Comparison of ENCODE assay signal across 11 cellular contexts in genomic region chr19:40423938-40424337, GRCh38. TPM values are rescaled to one million over a fixed set of nuclear protein-coding genes. Genes with fewer than 3 reads are reported as not detected.
DNase-seq lines count a peak whose midpoint lies in the region; ATAC-seq, FAIRE-seq and TF ChIP-seq lines count a peak whose summit lies in the region.
"Had no signal": no experiment of that assay in that cellular context is flagged by ENCODE, and none has a peak within 500 bp of the region (broad histone marks: within the 10 kb centered on the region; RNA-seq: fewer than 3 reads in every experiment).

No MANE protein-coding gene starts in this region.

- BruUV-seq in PC-3 (replicated peaks; lab: Mats Ljungman, UMichigan): no TSS peak

- H3K27me3 Mint-ChIP-seq in CD4-positive, CD25-positive, alpha-beta regulatory T cell: peaks cover 24% of the 10 kb centered on the region

- H3K4me2 ChIP-seq in PC-3 (ENCODE audit: low read length) (peak overlapping the region; percentile 94), trophoblast cell (ENCODE audit: low read length) (no peak overlapping the region)

- no peaks in the 10 kb centered on the region for H3K36me3 Mint-ChIP-seq in CD4-positive, CD25-positive, alpha-beta regulatory T cell
- H3K36me3 Mint-ChIP-seq: WTC11 had no signal

- DNase-seq in CD4-positive, CD25-positive, alpha-beta regulatory T cell: no peak
- DNase-seq in PC-3 (no peak), trophoblast cell (no peak), NCI-H146 (lab: John Stamatoyannopoulos, UW) (no peak), NCI-H1105 treated with DMSO at 0.1 percent for 48 hours (lab: John Stamatoyannopoulos, UW) (no peak), GM19239 (ENCODE audit: insufficient read length, low spot score) (no peak), GM19238 (ENCODE audit: insufficient read length, low spot score) (no peak)
- DNase-seq: NCI-H524 had no signal

- no peak overlapping the region for H2BK12ac ChIP-seq in trophoblast cell (ENCODE audit: low read length)

- H3K4me3 ChIP-seq in CD4-positive, CD25-positive, alpha-beta regulatory T cell (ENCODE audit: low read depth, low read length): no peak overlapping the region
- H3K4me3 ChIP-seq in PC-3 (ENCODE audit: low read length): peak overlapping the region; percentile 97; the same call in 1 of the 2 replicates
- peak overlapping the region; percentile 91 for H3K4me3 ChIP-seq in endocrine pancreas (ENCODE audit: control insufficient read depth, insufficient read depth, low read length)
- no peak overlapping the region for H3K4me3 ChIP-seq in trophoblast cell (ENCODE audit: low read depth, low read length)

- no peaks in the 10 kb centered on the region for H3K9me2 ChIP-seq in PC-3 (replicated peaks; ENCODE audit: low read length)

- H4K8ac ChIP-seq in trophoblast cell (ENCODE audit: low read depth, low read length): no peak overlapping the region

- H3K36me3 ChIP-seq in CD4-positive, CD25-positive, alpha-beta regulatory T cell (ENCODE audit: control insufficient read depth, insufficient read depth, low read length): peaks cover 6% of the 10 kb centered on the region
- H3K36me3 ChIP-seq in PC-3 (ENCODE audit: low read depth, low read length) (peaks cover 8% of the 10 kb centered on the region; the same call in 1 of the 2 replicates), endocrine pancreas (ENCODE audit: control insufficient read depth, insufficient read depth, low read length) (no peaks in the 10 kb centered on the region), trophoblast cell (ENCODE audit: control insufficient read depth in 1 of 2, insufficient read depth in 2 of 2, low read length in 2 of 2) (peaks cover 10% of the 10 kb centered on the region in 2 experiments)

- peak overlapping the region in 2 of 3 donors; percentile 97 to 99 for H3K27ac Mint-ChIP-seq in CD4-positive, CD25-positive, alpha-beta regulatory T cell

- H4K91ac ChIP-seq in trophoblast cell (ENCODE audit: low read depth, low read length): no peak overlapping the region

- H3K27ac ChIP-seq in CD4-positive, CD25-positive, alpha-beta regulatory T cell (ENCODE audit: insufficient read depth, low read length, poor library complexity, severe bottlenecking): peak overlapping the region; percentile 96
- H3K27ac ChIP-seq in PC-3 (ENCODE audit: low read length) (no peak overlapping the region), trophoblast cell (ENCODE audit: low read depth, low read length) (no peak overlapping the region)

- no peak overlapping the region; the same call in 1 of the 2 replicates for H3K9ac ChIP-seq in PC-3 (ENCODE audit: low read length)
- H3K9ac ChIP-seq in endocrine pancreas (ENCODE audit: control insufficient read depth, insufficient read depth, low read length): peak overlapping the region; percentile 32
- no peak overlapping the region for H3K9ac ChIP-seq in trophoblast cell (ENCODE audit: low read length)

- peaks cover 19% of the 10 kb centered on the region for H3K79me1 ChIP-seq in trophoblast cell (ENCODE audit: low read length)

- H3K79me2 ChIP-seq in PC-3 (ENCODE audit: low read length) (peaks cover 33% of the 10 kb centered on the region), trophoblast cell (ENCODE audit: control insufficient read depth, insufficient read depth, low read length, poor library complexity) (peaks cover 15% of the 10 kb centered on the region)

- H3K4me1 Mint-ChIP-seq in CD4-positive, CD25-positive, alpha-beta regulatory T cell: peaks cover 0 to 38% (median 23%) of the 10 kb centered on the region in 4 donors

- no peak overlapping the region for H2AFZ ChIP-seq in PC-3 (ENCODE audit: low read length)
- no peak overlapping the region for H2AFZ ChIP-seq in trophoblast cell (ENCODE audit: insufficient read depth, low read length, poor library complexity)

- H4K12ac ChIP-seq in trophoblast cell (ENCODE audit: low read depth, low read length): no peak overlapping the region

- H2BK5ac ChIP-seq in trophoblast cell (ENCODE audit: low read depth, low read length, poor library complexity): no peak overlapping the region

- no peak overlapping the region for H3K18ac ChIP-seq in trophoblast cell (ENCODE audit: low read length)

- no peak for ATAC-seq in CD4-positive, CD25-positive, alpha-beta regulatory T cell (ENCODE audit: low read depth in 2 of 2)
- no peak for ATAC-seq in PC-3
- ATAC-seq: WTC11 had no signal

- CTCF ChIA-PET in PC-3 (lab: Charles Lee): no interaction called here

- WGBS in trophoblast cell (ENCODE audit: extremely low coverage, insufficient coverage, insufficient read length): no CpG with 5 or more reads among the region's 6 CpGs

- peak overlapping the region; percentile 59 for H3K4ac ChIP-seq in trophoblast cell (ENCODE audit: low read depth, low read length)

- POLR2A ChIA-PET in PC-3 (lab: Charles Lee; ENCODE audit: unreplicated experiment): no interaction called here

- H2AK5ac ChIP-seq in trophoblast cell (ENCODE audit: low read length): no peak overlapping the region

- no peak overlapping the region for H2BK120ac ChIP-seq in trophoblast cell (ENCODE audit: insufficient read depth, low read length, poor library complexity)

- no peaks in the 10 kb centered on the region for H4K20me1 ChIP-seq in PC-3 (ENCODE audit: low read length)

- intact Hi-C loops in PC-3 (cut with micrococcal nuclease): loop anchor here (5.0 kb wide), 1 partner anchor 77 kb away; the partner anchor contains the start of genes C19orf47 and PLD3

- no peaks in the 10 kb centered on the region for H3K27me3 ChIP-seq in CD4-positive, CD25-positive, alpha-beta regulatory T cell (ENCODE audit: control insufficient read depth, insufficient read depth, low read length)
- H3K27me3 ChIP-seq in PC-3 (ENCODE audit: low read length): no peaks in the 10 kb centered on the region
- H3K27me3 ChIP-seq in endocrine pancreas (ENCODE audit: control insufficient read depth, insufficient read depth, low read length): no peaks in the 10 kb centered on the region
- no peaks in the 10 kb centered on the region for H3K27me3 ChIP-seq in trophoblast cell (ENCODE audit: insufficient read depth, low read length)

- no peak for TF ChIP-seq CTCF in PC-3 (conservative IDR thresholded peaks at IDR 0.05; ENCODE audit: low read depth, low read length)

- FAIRE-seq in GM19239 (lab: Jason Lieb, UNC): no peak
- FAIRE-seq: G401.6 had no signal

- H3K4me1 ChIP-seq in CD4-positive, CD25-positive, alpha-beta regulatory T cell (ENCODE audit: control insufficient read depth, insufficient read depth, low read length, poor library complexity, severe bottlenecking): peaks cover 42% of the 10 kb centered on the region
- H3K4me1 ChIP-seq in PC-3 (ENCODE audit: insufficient read depth, low read length) (peaks cover 12% of the 10 kb centered on the region), endocrine pancreas (ENCODE audit: control insufficient read depth, insufficient read depth, low read length) (no peaks in the 10 kb centered on the region), trophoblast cell (ENCODE audit: control insufficient read depth in 1 of 2, insufficient read depth in 2 of 2, low read length in 2 of 2) (peaks cover 5 to 10% of the 10 kb centered on the region in 2 experiments)

- H3K4me3 Mint-ChIP-seq in CD4-positive, CD25-positive, alpha-beta regulatory T cell: peak overlapping the region; percentile 44 to 95 (median 74)

- no peak overlapping the region for H3K14ac ChIP-seq in trophoblast cell (ENCODE audit: low read length)

- no peaks in the 10 kb centered on the region for H3K9me3 ChIP-seq in CD4-positive, CD25-positive, alpha-beta regulatory T cell (ENCODE audit: control insufficient read depth in 2 of 2, low read length in 2 of 2)
- no peaks in the 10 kb centered on the region for H3K9me3 ChIP-seq in PC-3 (ENCODE audit: low read length)
- no peaks in the 10 kb centered on the region for H3K9me3 ChIP-seq in endocrine pancreas (ENCODE audit: control insufficient read depth, low read length)
- no peaks in the 10 kb centered on the region for H3K9me3 ChIP-seq in trophoblast cell (ENCODE audit: insufficient read depth, low read depth, low read length)

- H3K23ac ChIP-seq in trophoblast cell (ENCODE audit: low read length): no peak overlapping the region

- no peaks in the 10 kb centered on the region for H3F3A ChIP-seq in PC-3 (ENCODE audit: low read length, unreplicated experiment)

- peaks cover 0 to 2% (median 0%) of the 10 kb centered on the region in 7 donors for H3K9me3 Mint-ChIP-seq in CD4-positive, CD25-positive, alpha-beta regulatory T cell
- H3K9me3 Mint-ChIP-seq: WTC11 had no signal

RNA-seq across cellular contexts. Expression of gene SERTAD1, which starts 1.9 kb away (rescaled TPM):
- total RNA-seq in CD4-positive, CD25-positive, alpha-beta regulatory T cell: 17.0 TPM
- polyA plus RNA-seq in CD4-positive, CD25-positive, alpha-beta regulatory T cell: 1 to 10 TPM; 5.5 to 8.5 (median 5.9) TPM
- 16.1 and 16.8 TPM in 2 replicates for total RNA-seq in PC-3 (2014; rRNA removed)
- 9.6 and 10.1 TPM in 2 replicates for polyA plus RNA-seq in trophoblast cell (2013)

RNA-seq across cellular contexts. Expression of gene PRX, which starts 10.8 kb away (rescaled TPM):
- 1.3 TPM for total RNA-seq in CD4-positive, CD25-positive, alpha-beta regulatory T cell
- under 1 TPM in 3 of 4 donors, not detected in 1; 0.08 to 0.55 (median 0.22) TPM for polyA plus RNA-seq in CD4-positive, CD25-positive, alpha-beta regulatory T cell
- 2.2 and 2.7 TPM in 2 replicates for total RNA-seq in PC-3 (2014; rRNA removed)
- polyA plus RNA-seq in trophoblast cell (2013): 1.9 and 2.0 TPM in 2 replicates

RNA-seq across cellular contexts. Expression of gene SERTAD3, which starts 20.2 kb away (rescaled TPM):
- total RNA-seq in CD4-positive, CD25-positive, alpha-beta regulatory T cell: 19.5 TPM
- polyA plus RNA-seq in CD4-positive, CD25-positive, alpha-beta regulatory T cell: 1 to 10 TPM; 3.1 to 7.6 (median 6.3) TPM
- total RNA-seq in PC-3 (2014; rRNA removed): 7.9 and 12.9 TPM in 2 replicates
- polyA plus RNA-seq in trophoblast cell (2013): 30.6 and 31.9 TPM in 2 replicates

RNA-seq across cellular contexts. Expression of gene HIPK4, which starts 34.0 kb away (rescaled TPM):
- total RNA-seq in CD4-positive, CD25-positive, alpha-beta regulatory T cell: not detected
- polyA plus RNA-seq in CD4-positive, CD25-positive, alpha-beta regulatory T cell: not detected
- total RNA-seq in PC-3 (2014; rRNA removed): 0.46 TPM in 1 of 2 replicates, not detected in the other
- polyA plus RNA-seq in trophoblast cell (2013): 0.08 and 0.12 TPM in 2 replicates

RNA-seq across cellular contexts. Expression of gene BLVRB, which starts 41.6 kb away (rescaled TPM):
- 6.2 TPM for total RNA-seq in CD4-positive, CD25-positive, alpha-beta regulatory T cell
- polyA plus RNA-seq in CD4-positive, CD25-positive, alpha-beta regulatory T cell: 10 to 100 TPM; 19.1 to 48.6 (median 24.1) TPM
- total RNA-seq in PC-3 (2014; rRNA removed): 196 and 246 TPM in 2 replicates
- polyA plus RNA-seq in trophoblast cell (2013): 69.2 and 70.1 TPM in 2 replicates

Comparison
In these comparisons a context has a peak if more than half of its experiments do, and no peak if none do; other contexts are left out.
1. H3K4me3 ChIP-seq: peak in PC-3 (single experiment) and endocrine pancreas (single experiment); none in CD4-positive, CD25-positive, alpha-beta regulatory T cell (single experiment) and trophoblast cell (single experiment).